Comparison of ENCODE assay signal across 1 cellular context in genomic region chr5:140700177-140701144, GRCh38.
A peak's percentile ranks its signal among the peaks of the same experiment; 100 is the strongest.
TF ChIP-seq lines count a peak whose summit lies in the region.

Gene ZMAT2 (plus strand): TSS chr5:140700447. CDS start chr5:140700461, 14 bp downstream.

TF ChIP-seq in HepG2, 621 proteins besides CTCF, POLR2A, EP300 and RAD21 (continued from another document and continues in another):
- no peak for TF ChIP-seq PAXIP1 (CRISPR knock-in tag; conservative IDR thresholded peaks at IDR 0.05)
- no peak for TF ChIP-seq SAFB2 (CRISPR knock-in tag; IDR thresholded peaks at IDR 0.05; ENCODE audit: borderline replicate concordance, low read depth)
- TF ChIP-seq MYNN (CRISPR knock-in tag; IDR thresholded peaks at IDR 0.05; ENCODE audit: low read depth), result no peak; the same call in 1 of the 2 replicates
- no peak for TF ChIP-seq CENPX (CRISPR knock-in tag; IDR thresholded peaks at IDR 0.05)
- 0 out of 2 replicates have a peak, but pooled peaks have one; percentile 12 for TF ChIP-seq SP5 (CRISPR knock-in tag; IDR thresholded peaks at IDR 0.05; ENCODE audit: borderline replicate concordance, low read depth)
- no peak for TF ChIP-seq ZNF503 (CRISPR knock-in tag; IDR thresholded peaks at IDR 0.05)
- peak; percentile 90 for TF ChIP-seq KMT2B (CRISPR knock-in tag; IDR thresholded peaks at IDR 0.05)
- TF ChIP-seq ZHX2 (IDR thresholded peaks at IDR 0.05; ENCODE audit: low read depth), result peak; percentile 44; the same call in 1 of the 2 replicates
- TF ChIP-seq ZHX2 (CRISPR knock-in tag; IDR thresholded peaks at IDR 0.05; ENCODE audit: borderline replicate concordance), result no peak
- TF ChIP-seq SNAI1 (CRISPR knock-in tag; IDR thresholded peaks at IDR 0.05; ENCODE audit: borderline replicate concordance), result no peak
- TF ChIP-seq PPARG (CRISPR knock-in tag; conservative IDR thresholded peaks at IDR 0.05), result peak; percentile 56
- no peak for TF ChIP-seq ZNF275 (CRISPR knock-in tag; IDR thresholded peaks at IDR 0.05; ENCODE audit: borderline replicate concordance)
- no peak for TF ChIP-seq MNT (IDR thresholded peaks at IDR 0.05)
- TF ChIP-seq LCORL (IDR thresholded peaks at IDR 0.05), result no peak
- no peak for TF ChIP-seq LCORL (CRISPR knock-in tag; IDR thresholded peaks at IDR 0.05)
- no peak for TF ChIP-seq ZMYM2 (CRISPR knock-in tag; IDR thresholded peaks at IDR 0.05)
- no peak for TF ChIP-seq HNRNPL (IDR thresholded peaks at IDR 0.05; ENCODE audit: low read depth, low read length)
- TF ChIP-seq KDM2A (CRISPR knock-in tag; IDR thresholded peaks at IDR 0.05; ENCODE audit: borderline replicate concordance, low read depth), result peak; percentile 96
- TF ChIP-seq EZH2 (conservative IDR thresholded peaks at IDR 0.05; ENCODE audit: low read depth, low read length), result no peak
- TF ChIP-seq ZNF564 (CRISPR knock-in tag; IDR thresholded peaks at IDR 0.05), result no peak
- peak; percentile 41 for TF ChIP-seq CBX1 (IDR thresholded peaks at IDR 0.05; ENCODE audit: low read depth)
- peak; percentile 99 for TF ChIP-seq GATAD1 (CRISPR knock-in tag; IDR thresholded peaks at IDR 0.05)
- TF ChIP-seq GZF1 (CRISPR knock-in tag; IDR thresholded peaks at IDR 0.05), result no peak
- TF ChIP-seq SP1 (IDR thresholded peaks at IDR 0.05), result no peak
- TF ChIP-seq SP1 (CRISPR knock-in tag; IDR thresholded peaks at IDR 0.05), result peak; percentile 56; the same call in 1 of the 2 replicates
- no peak for TF ChIP-seq ZNF530 (CRISPR knock-in tag; IDR thresholded peaks at IDR 0.05; ENCODE audit: low read depth)
- no peak for TF ChIP-seq ZNF513 (CRISPR knock-in tag; conservative IDR thresholded peaks at IDR 0.05)
- no peak for TF ChIP-seq MLLT10 (CRISPR knock-in tag; IDR thresholded peaks at IDR 0.05)
- no peak for TF ChIP-seq PBX2 (CRISPR knock-in tag; IDR thresholded peaks at IDR 0.05)
- no peak for TF ChIP-seq ZC3H13 (CRISPR knock-in tag; IDR thresholded peaks at IDR 0.05)
- TF ChIP-seq IKZF4 (CRISPR knock-in tag; IDR thresholded peaks at IDR 0.05; ENCODE audit: borderline replicate concordance, low read depth, not compliant biosample characterization), result no peak
- TF ChIP-seq E2F1 (CRISPR knock-in tag; IDR thresholded peaks at IDR 0.05), result peak; percentile 25; the same call in 1 of the 2 replicates
- no peak for TF ChIP-seq ZNF143 (CRISPR knock-in tag; IDR thresholded peaks at IDR 0.05)
- no peak for TF ChIP-seq ZNF589 (CRISPR knock-in tag; conservative IDR thresholded peaks at IDR 0.05)
- TF ChIP-seq TIGD3 (CRISPR knock-in tag; IDR thresholded peaks at IDR 0.05; ENCODE audit: borderline replicate concordance), result no peak
- no peak for TF ChIP-seq ATRX (CRISPR knock-in tag; IDR thresholded peaks at IDR 0.05; ENCODE audit: borderline replicate concordance)
- TF ChIP-seq ARNTL (CRISPR knock-in tag; IDR thresholded peaks at IDR 0.05), result no peak
- TF ChIP-seq ZNF562 (CRISPR knock-in tag; IDR thresholded peaks at IDR 0.05; ENCODE audit: borderline replicate concordance), result no peak
- no peak for TF ChIP-seq ZNF569 (CRISPR knock-in tag; IDR thresholded peaks at IDR 0.05; ENCODE audit: borderline replicate concordance)
- TF ChIP-seq ZNF274 (CRISPR knock-in tag; IDR thresholded peaks at IDR 0.05), result no peak
- TF ChIP-seq ISL2 (CRISPR knock-in tag; IDR thresholded peaks at IDR 0.05), result no peak
- TF ChIP-seq ZNF501 (CRISPR knock-in tag; IDR thresholded peaks at IDR 0.05), result peak; percentile 64; the same call in 1 of the 2 replicates
- TF ChIP-seq ZNF383 (CRISPR knock-in tag; IDR thresholded peaks at IDR 0.05; ENCODE audit: borderline replicate concordance), result no peak
- TF ChIP-seq KDM5B (CRISPR knock-in tag; IDR thresholded peaks at IDR 0.05; ENCODE audit: borderline replicate concordance), result no peak; the same call in 1 of the 2 replicates
- TF ChIP-seq ZNF576 (CRISPR knock-in tag; IDR thresholded peaks at IDR 0.05), result no peak
